Comparison of ENCODE assay signal across 30 cellular contexts in genomic region chr1:108916788-108917187, GRCh38. TPM values are rescaled to one million over a fixed set of nuclear protein-coding genes. Genes with fewer than 3 reads are reported as not detected.
DNase-seq lines count a peak whose midpoint lies in the region; ATAC-seq, FAIRE-seq and TF ChIP-seq lines count a peak whose summit lies in the region.
"Had no signal": no experiment of that assay in that cellular context is flagged by ENCODE, and none has a peak within 500 bp of the region (broad histone marks: within the 10 kb centered on the region; RNA-seq: fewer than 3 reads in every experiment).

No MANE protein-coding gene starts in this region.

- no peak overlapping the region for H3K27ac Mint-ChIP-seq in stimulated activated effector memory CD8-positive, alpha-beta T cell treated with anti-CD3 and anti-CD28 coated beads, Interleukin-12 subunit alpha, Interleukin-12 subunit beta, amount 100 ng/mL, for 72 hours
- H3K27ac Mint-ChIP-seq: CD4-positive, alpha-beta memory T cell; CD4-positive, CD25-positive, alpha-beta regulatory T cell; CD8-positive, alpha-beta memory T cell had no signal

- H4K20me1 ChIP-seq in HepG2 (ENCODE audit: insufficient read depth, low read length) = no peaks in the 10 kb centered on the region; the same call in 1 of the 2 replicates
- H4K20me1 ChIP-seq in PC-9 (ENCODE audit: insufficient read depth) = no peaks in the 10 kb centered on the region
- no peaks in the 10 kb centered on the region for H4K20me1 ChIP-seq in K562 (replicated peaks; ENCODE audit: control insufficient read depth, insufficient read depth, low read length)
- H4K20me1 ChIP-seq: BLaER1 had no signal

- 93% methylated on average over 2 of the region's 2 CpGs for WGBS in HepG2 (ENCODE audit: low lambda C conversion rate)
- 88% methylated on average over 2 of the region's 2 CpGs for WGBS in right lobe of liver (ENCODE audit: insufficient coverage, low coverage, low lambda C conversion rate, missing lambda C conversion rate)
- 68% methylated on average over 2 of the region's 2 CpGs for WGBS in K562 (ENCODE audit: insufficient coverage, low coverage, missing lambda C conversion rate)
- WGBS in aorta, 2 donors = 97 to 99% methylated on average over 2 of the region's 2 CpGs

- H2AFZ ChIP-seq in HepG2 (ENCODE audit: low read length) (no peak overlapping the region), PC-9 (no peak overlapping the region), K562 (ENCODE audit: low read depth, low read length) (no peak overlapping the region)

- H3K4me3 ChIP-seq in HepG2 (replicated peaks in 1 of 3; ENCODE audit: insufficient read depth in 1 of 3, low read depth in 2 of 3, low read length in 3 of 3) = no peak overlapping the region
- H3K4me3 ChIP-seq in right lobe of liver = no peak overlapping the region
- H3K4me3 ChIP-seq in PC-9 = no peak overlapping the region
- H3K4me3 ChIP-seq in K562 = no peak overlapping the region
- H3K4me3 ChIP-seq in aorta (ENCODE audit: low read length in 2 of 2) = no peak overlapping the region
- H3K4me3 ChIP-seq: BLaER1, GM12878 had no signal

- H3K4me3 Mint-ChIP-seq in stimulated activated effector memory CD8-positive, alpha-beta T cell treated with anti-CD3 and anti-CD28 coated beads, Interleukin-12 subunit alpha, Interleukin-12 subunit beta, amount 100 ng/mL, for 72 hours = no peak overlapping the region
- H3K4me3 Mint-ChIP-seq: CD14-positive monocyte; CD4-positive, alpha-beta memory T cell; CD4-positive, CD25-positive, alpha-beta regulatory T cell; CD8-positive, alpha-beta memory T cell had no signal

- ATAC-seq in HepG2 = no peak
- ATAC-seq in right lobe of liver = no peak
- no peak for ATAC-seq in K562
- ATAC-seq in stimulated activated effector memory CD8-positive, alpha-beta T cell treated with anti-CD3 and anti-CD28 coated beads, Interleukin-12 subunit alpha, Interleukin-12 subunit beta, amount 100 ng/mL, for 72 hours = no peak
- no peak for ATAC-seq in aorta (ENCODE audit: low FRiP score)
- ATAC-seq: GM12878 had no signal

- CTCF ChIA-PET in HepG2 (lab: Yijun Ruan, JAX; ENCODE audit: low intra/inter-chr PET ratio, low total read pairs) = no interaction called here
- CTCF ChIA-PET in PC-9 (lab: Charles Lee) = no interaction called here
- CTCF ChIA-PET in K562 (lab: Yijun Ruan, JAX; ENCODE audit: low intra/inter-chr PET ratio) = interaction anchor here (0.5 kb wide), 1 partner anchor 61 kb away, joined by 3 read pairs; no protein-coding TSS in a partner anchor

- H3K4me2 ChIP-seq in HepG2 (ENCODE audit: low read depth, low read length) (no peak overlapping the region), PC-9 (no peak overlapping the region), K562 (ENCODE audit: insufficient read depth, low read length) (no peak overlapping the region)
- H3K4me2 ChIP-seq: BLaER1 had no signal

- H3K27ac ChIP-seq in HepG2 (ENCODE audit: extremely low read length, insufficient read depth, low read length) (no peak overlapping the region), right lobe of liver (no peak overlapping the region), PC-9 (peak overlapping the region; percentile 11; the same call in 1 of the 2 replicates), K562 (ENCODE audit: extremely low read depth, low read depth, low read length) (no peak overlapping the region), aorta (ENCODE audit: low read depth in 1 of 2, low read length in 2 of 2) (no peak overlapping the region)
- H3K27ac ChIP-seq: 22Rv1, BLaER1 had no signal

- H3K27me3 ChIP-seq in HepG2 (ENCODE audit: control insufficient read depth in 1 of 2, insufficient read depth in 2 of 2, low read length in 2 of 2) (no peaks in the 10 kb centered on the region), right lobe of liver (no peaks in the 10 kb centered on the region), PC-9 (ENCODE audit: insufficient read depth, low read depth) (no peaks in the 10 kb centered on the region), K562 (ENCODE audit: control insufficient read depth in 2 of 2, insufficient read depth in 2 of 2, low read length in 2 of 2) (no peaks in the 10 kb centered on the region), aorta (ENCODE audit: control insufficient read depth in 1 of 2, insufficient read depth in 2 of 2, low read length in 1 of 2) (no peaks in the 10 kb centered on the region)
- H3K27me3 ChIP-seq: BE2C, BLaER1 had no signal

- no peaks in the 10 kb centered on the region for H3K4me1 ChIP-seq in HepG2 (ENCODE audit: insufficient read depth, low read length)
- H3K4me1 ChIP-seq in right lobe of liver = no peaks in the 10 kb centered on the region
- no peaks in the 10 kb centered on the region for H3K4me1 ChIP-seq in PC-9 (replicated peaks; ENCODE audit: insufficient read depth)
- peaks cover 9 to 13% of the 10 kb centered on the region in 2 experiments for H3K4me1 ChIP-seq in K562 (replicated peaks in 1 of 2; ENCODE audit: control insufficient read depth in 2 of 2, insufficient read depth in 2 of 2, low read length in 2 of 2)
- peaks cover 0 to 2% of the 10 kb centered on the region in 2 donors for H3K4me1 ChIP-seq in aorta (ENCODE audit: control insufficient read depth in 1 of 2, insufficient read depth in 2 of 2, low read length in 2 of 2)
- H3K4me1 ChIP-seq: BLaER1 had no signal

- no peaks in the 10 kb centered on the region for H3K9me2 ChIP-seq in PC-9 (ENCODE audit: insufficient read depth)

- H3K9me3 Mint-ChIP-seq in stimulated activated effector memory CD8-positive, alpha-beta T cell treated with anti-CD3 and anti-CD28 coated beads, Interleukin-12 subunit alpha, Interleukin-12 subunit beta, amount 100 ng/mL, for 72 hours = no peaks in the 10 kb centered on the region
- H3K9me3 Mint-ChIP-seq: CD14-positive monocyte; CD4-positive, alpha-beta memory T cell; CD4-positive, CD25-positive, alpha-beta regulatory T cell; CD8-positive, alpha-beta memory T cell had no signal

- H3K9me3 ChIP-seq in HepG2 (ENCODE audit: low read length) (no peaks in the 10 kb centered on the region), right lobe of liver (no peaks in the 10 kb centered on the region), PC-9 (ENCODE audit: insufficient read depth, low read depth) (no peaks in the 10 kb centered on the region), K562 (replicated peaks; ENCODE audit: control insufficient read depth, insufficient read depth, low read depth, low read length) (no peaks in the 10 kb centered on the region), aorta (ENCODE audit: control insufficient read depth, low read length) (no peaks in the 10 kb centered on the region)
- H3K9me3 ChIP-seq: BE2C, BLaER1 had no signal

- no peaks in the 10 kb centered on the region for H3K9me1 ChIP-seq in K562 (ENCODE audit: control insufficient read depth, insufficient read depth, low read length)

- DNase-seq in HepG2 (ENCODE audit: low spot score) (no peak), right lobe of liver (no peak), PC-9 (no peak), K562 (ENCODE audit: extremely low read depth in 1 of 4, low spot score in 3 of 4) (no peak), aorta (no peak), SW480 (ENCODE audit: low spot score) (no peak)
- no peak for DNase-seq in stimulated activated effector memory CD8-positive, alpha-beta T cell treated with anti-CD3 and anti-CD28 coated beads, Interleukin-12 subunit alpha, Interleukin-12 subunit beta, amount 100 ng/mL, for 72 hours (ENCODE audit: low spot score in 2 of 2)
- DNase-seq: ACHN; BE2C; C1 segment of cervical spinal cord; CD4-positive, alpha-beta memory T cell; CD4-positive, CD25-positive, alpha-beta regulatory T cell; CD8-positive, alpha-beta memory T cell; COR-L47; DMS 273 treated with DMSO at 0.1 percent for 48 hours; DMS153; DMS53; DMS79; DND-41; EL; GDM1 had no signal

- FAIRE-seq in HepG2 (lab: Jason Lieb, UNC) (no peak), K562 (lab: Jason Lieb, UNC) (no peak)
- FAIRE-seq: GM12878, GM12892, GM18507 had no signal

- intact Hi-C loops in HepG2 (cut with micrococcal nuclease; ENCODE audit: unreplicated experiment) (no loop called here), right lobe of liver (cut with DNase I) (no loop called here), PC-9 (cut with micrococcal nuclease; ENCODE audit: unreplicated experiment) (no loop called here), K562 (cut with micrococcal nuclease) (no loop called here), aorta (cut with DNase I) (no loop called here)

- H3K9ac ChIP-seq in HepG2 (ENCODE audit: insufficient read depth, low read depth, low read length) = no peak overlapping the region
- H3K9ac ChIP-seq in K562 (ENCODE audit: insufficient read depth in 1 of 2, low read depth in 2 of 2, low read length in 2 of 2) = no peak overlapping the region
- H3K9ac ChIP-seq: BLaER1 had no signal

- TF ChIP-seq RAD21 in HepG2 (CRISPR knock-in tag; IDR thresholded peaks at IDR 0.05) = no peak
- TF ChIP-seq RAD21 in K562 (CRISPR knock-in tag; conservative IDR thresholded peaks at IDR 0.05 in 1 of 2, IDR thresholded peaks at IDR 0.05 in 1 of 2) = no peak

- H3K79me2 ChIP-seq in HepG2 (ENCODE audit: insufficient read depth, low read length) (no peaks in the 10 kb centered on the region), PC-9 (ENCODE audit: low read depth) (no peaks in the 10 kb centered on the region), K562 (ENCODE audit: control insufficient read depth, insufficient read depth, low read length) (no peaks in the 10 kb centered on the region)

- in situ Hi-C loops in HepG2 (cut with HindIII; ENCODE audit: extremely low pct_ligation_motif_present, low pct_unique_long_range_greater_than_20kb) = no loop called here
- in situ Hi-C loops in K562 (cut with MboI) = no loop called here

- H3K36me3 Mint-ChIP-seq in stimulated activated effector memory CD8-positive, alpha-beta T cell treated with anti-CD3 and anti-CD28 coated beads, Interleukin-12 subunit alpha, Interleukin-12 subunit beta, amount 100 ng/mL, for 72 hours = no peaks in the 10 kb centered on the region
- H3K36me3 Mint-ChIP-seq: CD4-positive, alpha-beta memory T cell; CD4-positive, CD25-positive, alpha-beta regulatory T cell; CD8-positive, alpha-beta memory T cell had no signal

- H3K36me3 ChIP-seq in HepG2 (replicated peaks in 1 of 2; ENCODE audit: control insufficient read depth in 1 of 2, insufficient read depth in 2 of 2, low read length in 2 of 2) (0 out of 5 replicates have a peak, but pooled peaks cover 0 to 1% of the 10 kb centered on the region in 2 experiments), right lobe of liver (no peaks in the 10 kb centered on the region), PC-9 (ENCODE audit: low read depth) (peaks cover 10% of the 10 kb centered on the region; the same call in 1 of the 2 replicates), K562 (ENCODE audit: control insufficient read depth, insufficient read depth, low read length) (peaks cover 23% of the 10 kb centered on the region; the same call in 2 of the 3 replicates), aorta (ENCODE audit: control insufficient read depth in 1 of 2, insufficient read depth in 2 of 2, low read length in 1 of 2) (no peaks in the 10 kb centered on the region)
- H3K36me3 ChIP-seq: BLaER1 had no signal

- TF ChIP-seq EP300 in HepG2 (IDR thresholded peaks at IDR 0.05; ENCODE audit: low read depth in 2 of 2, low read length in 2 of 2) (no peak), HepG2 (CRISPR knock-in tag; IDR thresholded peaks at IDR 0.05; ENCODE audit: borderline replicate concordance) (no peak), K562 (IDR thresholded peaks at IDR 0.05; ENCODE audit: low read length) (no peak)

- no peaks in the 10 kb centered on the region for H3K4me1 Mint-ChIP-seq in stimulated activated effector memory CD8-positive, alpha-beta T cell treated with anti-CD3 and anti-CD28 coated beads, Interleukin-12 subunit alpha, Interleukin-12 subunit beta, amount 100 ng/mL, for 72 hours
- H3K4me1 Mint-ChIP-seq: CD14-positive monocyte; CD4-positive, alpha-beta memory T cell; CD8-positive, alpha-beta memory T cell had no signal

- BruUV-seq in HepG2 (replicated peaks; lab: Mats Ljungman, UMichigan) = no TSS peak
- no TSS peak for BruUV-seq in PC-9 (replicated peaks; lab: Mats Ljungman, UMichigan)
- no TSS peak for BruUV-seq in K562 (replicated peaks; lab: Mats Ljungman, UMichigan)

- H3F3A ChIP-seq in PC-9 (ENCODE audit: insufficient read depth, low read depth) = peaks cover 21% of the 10 kb centered on the region

- TF ChIP-seq CTCF in HepG2 (CRISPR knock-in tag; IDR thresholded peaks at IDR 0.05) (no peak), right lobe of liver (IDR thresholded peaks at IDR 0.05) (no peak), PC-9 (conservative IDR thresholded peaks at IDR 0.05) (no peak), K562 (IDR thresholded peaks at IDR 0.05 in 2 of 3, conservative IDR thresholded peaks at IDR 0.05 in 1 of 3; ENCODE audit: insufficient read depth in 2 of 3, low read depth in 1 of 3, low read length in 3 of 3) (no peak)

- no peak for TF ChIP-seq POLR2A in HepG2 (IDR thresholded peaks at IDR 0.05; ENCODE audit: insufficient read depth in 1 of 2, low read depth in 2 of 2, low read length in 2 of 2)
- no peak for TF ChIP-seq POLR2A in right lobe of liver (IDR thresholded peaks at IDR 0.05)
- no peak for TF ChIP-seq POLR2A in K562 (conservative IDR thresholded peaks at IDR 0.05)

- POLR2A ChIA-PET in HepG2 (lab: Yijun Ruan, JAX) = no interaction called here
- POLR2A ChIA-PET in PC-9 (lab: Charles Lee; ENCODE audit: unreplicated experiment) = no interaction called here
- POLR2A ChIA-PET in K562 (lab: Yijun Ruan, JAX) = interaction anchor here (0.6 to 1.2 kb wide), 7 partner anchors 8 to 224 kb away, joined by 3 to 4 read pairs (median 3); no protein-coding TSS in a partner anchor

RNA-seq across cellular contexts. Expression of gene GPSM2, which starts 40.0 kb away (rescaled TPM):
- 24.8 and 26.4 TPM in 2 replicates for total RNA-seq in HepG2 (2016; rRNA removed; fragmentation: Illumina TruSeq; extraction: Trizol)
- total RNA-seq in HepG2 (2016; cell fraction: cytosol; rRNA removed; fragmentation: Illumina TruSeq; extraction: Trizol; ENCODE audit: low read depth) = 13.7 and 15.4 TPM in 2 replicates
- 24.3 and 29.3 TPM in 2 replicates for total RNA-seq in HepG2 (2016; cell fraction: insoluble cytoplasmic fraction; rRNA removed; fragmentation: Illumina TruSeq; extraction: Trizol)
- 23.4 and 25.5 TPM in 2 replicates for total RNA-seq in HepG2 (2016; cell fraction: membrane; rRNA removed; fragmentation: Illumina TruSeq; extraction: Trizol)
- 10.7 and 16.0 TPM in 2 replicates for total RNA-seq in HepG2 (2016; cell fraction: nucleus; rRNA removed; fragmentation: Illumina TruSeq; extraction: Trizol)
- 6.0 and 7.7 TPM in 2 replicates for polyA plus RNA-seq in HepG2 (2011; rRNA removed)
- polyA plus RNA-seq in HepG2 (2011; cell fraction: cytosol; rRNA removed) = 4.2 and 5.3 TPM in 2 replicates
- 2.2 and 3.7 TPM in 2 replicates for polyA plus RNA-seq in HepG2 (2011; cell fraction: nucleus; rRNA removed)
- 4.7 and 9.4 TPM in 2 replicates for polyA plus RNA-seq in HepG2 (2012)
- 6.2 and 7.5 TPM in 2 replicates for polyA plus RNA-seq in HepG2 (2016; cell fraction: cytosol; fragmentation: Illumina TruSeq; extraction: Trizol; ENCODE audit: low read depth)
- polyA plus RNA-seq in HepG2 (2016; cell fraction: insoluble cytoplasmic fraction; fragmentation: Illumina TruSeq; extraction: Trizol; ENCODE audit: low read depth) = 20.3 and 21.7 TPM in 2 replicates
- polyA plus RNA-seq in HepG2 (2016; cell fraction: membrane; fragmentation: Illumina TruSeq; extraction: Trizol; ENCODE audit: low read depth) = 13.4 and 14.7 TPM in 2 replicates
- 8.5 and 10.3 TPM in 2 replicates for polyA plus RNA-seq in HepG2 (2016; cell fraction: nucleus; fragmentation: Illumina TruSeq; extraction: Trizol; ENCODE audit: insufficient read depth, low read depth)
- polyA minus RNA-seq in HepG2 (2011; rRNA and poly(A)+ RNA removed; ENCODE audit: low replicate concordance) = 6.8 and 30.4 TPM in 2 replicates
- polyA minus RNA-seq in HepG2 (2011; cell fraction: cytosol; rRNA and poly(A)+ RNA removed) = 8.4 and 11.8 TPM in 2 replicates
- 7.2 and 10.9 TPM in 2 replicates for polyA minus RNA-seq in HepG2 (2011; cell fraction: nucleus; rRNA and poly(A)+ RNA removed)
- 1 to 10 TPM in 2 of 6 experiments, under 1 TPM in 4; 0.51 to 2.1 (median 0.89) TPM for total RNA-seq in right lobe of liver
- 51.5 and 51.7 TPM in 2 replicates for total RNA-seq in PC-9 (2021)
- 18.4 and 43.2 TPM in 2 replicates for total RNA-seq in K562 (2011; cell fraction: chromatin; rRNA removed; ENCODE audit: low replicate concordance)
- total RNA-seq in K562 (2011; cell fraction: nucleolus; rRNA removed) = 7.0 and 7.4 TPM in 2 replicates
- 17.6 and 19.1 TPM in 2 replicates for total RNA-seq in K562 (2011; cell fraction: nucleoplasm; rRNA removed)
- total RNA-seq in K562 (2014; rRNA removed) = 27.0 and 29.2 TPM in 2 replicates
- 39.1 and 41.5 TPM in 2 replicates for total RNA-seq in K562 (2014; rRNA removed; fragmentation: Illumina TruSeq; extraction: Trizol)
- 40.9 and 50.8 TPM in 2 replicates for total RNA-seq in K562 (2015; rRNA removed; fragmentation: Illumina TruSeq; extraction: Trizol)
- total RNA-seq in K562 (2021) = 28.9 and 32.1 TPM in 2 replicates
- polyA plus RNA-seq in K562 (2011; rRNA removed) = 28.1 and 37.8 TPM in 2 replicates
- polyA plus RNA-seq in K562 (2011; cell fraction: cytosol; rRNA removed) = 10.8 and 18.3 TPM in 2 replicates
- 9.1 and 14.4 TPM in 2 replicates for polyA plus RNA-seq in K562 (2011; cell fraction: nucleus; rRNA removed)
- 21.8 and 25.7 TPM in 2 replicates for polyA plus RNA-seq in K562 (2012)
- 25.2 and 34.4 TPM in 2 replicates for polyA plus RNA-seq in K562 (2014; fragmentation: Illumina TruSeq; extraction: Trizol)
- 1 to 10 TPM; 7.8 to 8.4 TPM for polyA plus RNA-seq in K562 (2014; fragmentation: Nextera tagmentation; extraction: Ambion mirVana)
- polyA plus RNA-seq in K562 (2014; rRNA removed) = 26.5 and 28.5 TPM in 2 replicates
- polyA minus RNA-seq in K562 (2011; rRNA and poly(A)+ RNA removed) = 45.9 and 46.7 TPM in 2 replicates
- 19.4 and 22.1 TPM in 2 replicates for polyA minus RNA-seq in K562 (2011; cell fraction: cytosol; rRNA and poly(A)+ RNA removed)
- polyA minus RNA-seq in K562 (2011; cell fraction: nucleus; rRNA and poly(A)+ RNA removed) = 7.5 and 17.2 TPM in 2 replicates
- 10 to 100 TPM in 1 of 2 donors, 1 to 10 TPM in 1; 6.2 to 24.1 TPM for total RNA-seq in aorta
- polyA plus RNA-seq in aorta = 1 to 10 TPM; 1.2 to 6.3 TPM

RNA-seq across cellular contexts. Expression of gene CLCC1, which starts 46.5 kb away (rescaled TPM):
- total RNA-seq in HepG2 (2016; rRNA removed; fragmentation: Illumina TruSeq; extraction: Trizol) (14.1 and 25.8 TPM in 2 replicates), right lobe of liver (10 to 100 TPM; 14.1 to 22.1 (median 19.5) TPM), PC-9 (2021) (23.7 and 30.1 TPM in 2 replicates), K562 (2014; rRNA removed) (33.3 and 37.7 TPM in 2 replicates), K562 (2014; rRNA removed; fragmentation: Illumina TruSeq; extraction: Trizol) (54.6 and 56.9 TPM in 2 replicates), K562 (2015; rRNA removed; fragmentation: Illumina TruSeq; extraction: Trizol) (41.0 and 44.7 TPM in 2 replicates), K562 (2021) (46.9 and 48.0 TPM in 2 replicates), aorta (10 to 100 TPM; 33.7 to 36.8 TPM)
- 3.1 and 3.8 TPM in 2 replicates for total RNA-seq in HepG2 (2016; cell fraction: cytosol; rRNA removed; fragmentation: Illumina TruSeq; extraction: Trizol; ENCODE audit: low read depth)
- total RNA-seq in HepG2 (2016; cell fraction: insoluble cytoplasmic fraction; rRNA removed; fragmentation: Illumina TruSeq; extraction: Trizol) = 15.7 and 25.2 TPM in 2 replicates
- total RNA-seq in HepG2 (2016; cell fraction: membrane; rRNA removed; fragmentation: Illumina TruSeq; extraction: Trizol) = 5.3 and 6.0 TPM in 2 replicates
- 28.4 and 33.3 TPM in 2 replicates for total RNA-seq in HepG2 (2016; cell fraction: nucleus; rRNA removed; fragmentation: Illumina TruSeq; extraction: Trizol)
- polyA plus RNA-seq in HepG2 (2011; rRNA removed) (16.0 and 16.2 TPM in 2 replicates), K562 (2011; rRNA removed) (45.6 and 63.4 TPM in 2 replicates), K562 (2014; fragmentation: Illumina TruSeq; extraction: Trizol) (36.4 and 40.4 TPM in 2 replicates), K562 (2014; fragmentation: Nextera tagmentation; extraction: Ambion mirVana) (10 to 100 TPM; 28.8 to 33.9 TPM), K562 (2014; rRNA removed) (35.8 and 39.1 TPM in 2 replicates), aorta (10 to 100 TPM; 10.3 to 16.2 TPM)
- 7.9 and 11.3 TPM in 2 replicates for polyA plus RNA-seq in HepG2 (2011; cell fraction: cytosol; rRNA removed)
- polyA plus RNA-seq in HepG2 (2011; cell fraction: nucleus; rRNA removed) = 11.7 and 14.6 TPM in 2 replicates
- 12.7 and 14.0 TPM in 2 replicates for polyA plus RNA-seq in HepG2 (2012)
- polyA plus RNA-seq in HepG2 (2016; cell fraction: cytosol; fragmentation: Illumina TruSeq; extraction: Trizol; ENCODE audit: low read depth) = 0.96 and 1.6 TPM in 2 replicates
- 9.5 and 11.1 TPM in 2 replicates for polyA plus RNA-seq in HepG2 (2016; cell fraction: insoluble cytoplasmic fraction; fragmentation: Illumina TruSeq; extraction: Trizol; ENCODE audit: low read depth)
- 2.4 and 2.5 TPM in 2 replicates for polyA plus RNA-seq in HepG2 (2016; cell fraction: membrane; fragmentation: Illumina TruSeq; extraction: Trizol; ENCODE audit: low read depth)
- 32.1 and 35.6 TPM in 2 replicates for polyA plus RNA-seq in HepG2 (2016; cell fraction: nucleus; fragmentation: Illumina TruSeq; extraction: Trizol; ENCODE audit: insufficient read depth, low read depth)
- 7.9 and 14.5 TPM in 2 replicates for polyA minus RNA-seq in HepG2 (2011; rRNA and poly(A)+ RNA removed; ENCODE audit: low replicate concordance)
- polyA minus RNA-seq in HepG2 (2011; cell fraction: cytosol; rRNA and poly(A)+ RNA removed) = 11.6 and 17.9 TPM in 2 replicates
- polyA minus RNA-seq in HepG2 (2011; cell fraction: nucleus; rRNA and poly(A)+ RNA removed) = 22.0 and 24.9 TPM in 2 replicates
- total RNA-seq in K562 (2011; cell fraction: chromatin; rRNA removed; ENCODE audit: low replicate concordance) = 52.5 and 118 TPM in 2 replicates
- 60.3 and 60.5 TPM in 2 replicates for total RNA-seq in K562 (2011; cell fraction: nucleolus; rRNA removed)
- 87.2 and 123 TPM in 2 replicates for total RNA-seq in K562 (2011; cell fraction: nucleoplasm; rRNA removed)
- 20.7 and 27.5 TPM in 2 replicates for polyA plus RNA-seq in K562 (2011; cell fraction: cytosol; rRNA removed)
- polyA plus RNA-seq in K562 (2011; cell fraction: nucleus; rRNA removed) = 34.0 and 35.4 TPM in 2 replicates
- polyA plus RNA-seq in K562 (2012) = 26.4 and 26.8 TPM in 2 replicates
- polyA minus RNA-seq in K562 (2011; rRNA and poly(A)+ RNA removed) = 57.8 and 68.4 TPM in 2 replicates
- polyA minus RNA-seq in K562 (2011; cell fraction: cytosol; rRNA and poly(A)+ RNA removed) = 20.8 and 29.7 TPM in 2 replicates
- polyA minus RNA-seq in K562 (2011; cell fraction: nucleus; rRNA and poly(A)+ RNA removed) = 14.4 and 18.3 TPM in 2 replicates

RNA-seq across cellular contexts. Expression of gene AKNAD1, which starts 59.9 kb away (rescaled TPM):
- total RNA-seq in HepG2 (2016; rRNA removed; fragmentation: Illumina TruSeq; extraction: Trizol) = not detected in 2 replicates
- total RNA-seq in HepG2 (2016; cell fraction: cytosol; rRNA removed; fragmentation: Illumina TruSeq; extraction: Trizol; ENCODE audit: low read depth) = not detected in 2 replicates
- total RNA-seq in HepG2 (2016; cell fraction: insoluble cytoplasmic fraction; rRNA removed; fragmentation: Illumina TruSeq; extraction: Trizol) = not detected in 2 replicates
- total RNA-seq in HepG2 (2016; cell fraction: membrane; rRNA removed; fragmentation: Illumina TruSeq; extraction: Trizol) = not detected in 2 replicates
- not detected in 2 replicates for total RNA-seq in HepG2 (2016; cell fraction: nucleus; rRNA removed; fragmentation: Illumina TruSeq; extraction: Trizol)
- not detected in 2 replicates for polyA plus RNA-seq in HepG2 (2011; rRNA removed)
- not detected in 2 replicates for polyA plus RNA-seq in HepG2 (2011; cell fraction: cytosol; rRNA removed)
- polyA plus RNA-seq in HepG2 (2011; cell fraction: nucleus; rRNA removed) = not detected in 2 replicates
- not detected in 2 replicates for polyA plus RNA-seq in HepG2 (2012)
- not detected in 2 replicates for polyA plus RNA-seq in HepG2 (2016; cell fraction: cytosol; fragmentation: Illumina TruSeq; extraction: Trizol; ENCODE audit: low read depth)
- polyA plus RNA-seq in HepG2 (2016; cell fraction: insoluble cytoplasmic fraction; fragmentation: Illumina TruSeq; extraction: Trizol; ENCODE audit: low read depth) = not detected in 2 replicates
- polyA plus RNA-seq in HepG2 (2016; cell fraction: membrane; fragmentation: Illumina TruSeq; extraction: Trizol; ENCODE audit: low read depth) = not detected in 2 replicates
- not detected in 2 replicates for polyA plus RNA-seq in HepG2 (2016; cell fraction: nucleus; fragmentation: Illumina TruSeq; extraction: Trizol; ENCODE audit: insufficient read depth, low read depth)
- polyA minus RNA-seq in HepG2 (2011; rRNA and poly(A)+ RNA removed; ENCODE audit: low replicate concordance) = 0.09 TPM in 1 of 2 replicates, not detected in the other
- not detected in 2 replicates for polyA minus RNA-seq in HepG2 (2011; cell fraction: cytosol; rRNA and poly(A)+ RNA removed)
- polyA minus RNA-seq in HepG2 (2011; cell fraction: nucleus; rRNA and poly(A)+ RNA removed) = 1.0 TPM in 1 of 2 replicates, not detected in the other
- not detected for total RNA-seq in right lobe of liver
- total RNA-seq in PC-9 (2021) = not detected in 2 replicates
- not detected in 2 replicates for total RNA-seq in K562 (2011; cell fraction: chromatin; rRNA removed; ENCODE audit: low replicate concordance)
- not detected in 2 replicates for total RNA-seq in K562 (2011; cell fraction: nucleolus; rRNA removed)
- total RNA-seq in K562 (2011; cell fraction: nucleoplasm; rRNA removed) = not detected in 2 replicates
- total RNA-seq in K562 (2014; rRNA removed) = not detected in 2 replicates
- total RNA-seq in K562 (2014; rRNA removed; fragmentation: Illumina TruSeq; extraction: Trizol) = not detected in 2 replicates
- total RNA-seq in K562 (2015; rRNA removed; fragmentation: Illumina TruSeq; extraction: Trizol) = not detected in 2 replicates
- not detected in 2 replicates for total RNA-seq in K562 (2021)
- not detected in 2 replicates for polyA plus RNA-seq in K562 (2011; rRNA removed)
- not detected in 2 replicates for polyA plus RNA-seq in K562 (2011; cell fraction: cytosol; rRNA removed)
- polyA plus RNA-seq in K562 (2011; cell fraction: nucleus; rRNA removed) = not detected in 2 replicates
- not detected in 2 replicates for polyA plus RNA-seq in K562 (2012)
- polyA plus RNA-seq in K562 (2014; fragmentation: Illumina TruSeq; extraction: Trizol) = 0.30 TPM in 1 of 2 replicates, not detected in the other
- under 1 TPM in 1 of 2 experiments, not detected in 1; 0.13 TPM for polyA plus RNA-seq in K562 (2014; fragmentation: Nextera tagmentation; extraction: Ambion mirVana)
- polyA plus RNA-seq in K562 (2014; rRNA removed) = not detected in 2 replicates
- polyA minus RNA-seq in K562 (2011; rRNA and poly(A)+ RNA removed) = not detected in 2 replicates
- not detected in 2 replicates for polyA minus RNA-seq in K562 (2011; cell fraction: cytosol; rRNA and poly(A)+ RNA removed)
- not detected in 2 replicates for polyA minus RNA-seq in K562 (2011; cell fraction: nucleus; rRNA and poly(A)+ RNA removed)
- total RNA-seq in aorta = under 1 TPM in 1 of 2 donors, not detected in 1; 0.72 TPM
- polyA plus RNA-seq in aorta = not detected
- total RNA-seq: A172; CD4-positive, alpha-beta memory T cell; CD4-positive, CD25-positive, alpha-beta regulatory T cell; CD8-positive, alpha-beta memory T cell; Daoy; G401; GM12878 had no signal
- polyA plus RNA-seq: CD14-positive monocyte; CD4-positive, alpha-beta memory T cell; CD4-positive, CD25-positive, alpha-beta regulatory T cell; CD8-positive, alpha-beta memory T cell had no signal

Comparison
In these comparisons a context has a peak if more than half of its experiments do, and no peak if none do; other contexts are left out.
1. Of the 241 proteins assayed by ChIP-seq in both HepG2 and K562: peak only in HepG2: none; only in K562: none; in both: MAFF; in neither: 239; mixed calls (peak in some experiments, not most) for 1.